1 cellular context compared by ENCODE assay signal in genomic region chr20:34751453-34751852, GRCh38.
TF ChIP-seq lines count a peak whose summit lies in the region.

No MANE protein-coding gene starts in this region.

TF ChIP-seq in IMR-90, 13 proteins besides CTCF, POLR2A, EP300 and RAD21 (continued from another document):
- TF ChIP-seq, protein P1, sequence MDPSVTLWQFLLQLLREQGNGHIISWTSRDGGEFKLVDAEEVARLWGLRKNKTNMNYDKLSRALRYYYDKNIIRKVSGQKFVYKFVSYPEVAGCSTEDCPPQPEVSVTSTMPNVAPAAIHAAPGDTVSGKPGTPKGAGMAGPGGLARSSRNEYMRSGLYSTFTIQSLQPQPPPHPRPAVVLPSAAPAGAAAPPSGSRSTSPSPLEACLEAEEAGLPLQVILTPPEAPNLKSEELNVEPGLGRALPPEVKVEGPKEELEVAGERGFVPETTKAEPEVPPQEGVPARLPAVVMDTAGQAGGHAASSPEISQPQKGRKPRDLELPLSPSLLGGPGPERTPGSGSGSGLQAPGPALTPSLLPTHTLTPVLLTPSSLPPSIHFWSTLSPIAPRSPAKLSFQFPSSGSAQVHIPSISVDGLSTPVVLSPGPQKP (IDR thresholded peaks at IDR 0.05; ENCODE audit: borderline replicate concordance, low read depth, low read length), result no peak
- TF ChIP-seq MAFK (IDR thresholded peaks at IDR 0.05; ENCODE audit: low read depth, low read length) (no peak), SMC3 (IDR thresholded peaks at IDR 0.05; ENCODE audit: low read depth, low read length) (no peak), FOS (IDR thresholded peaks at IDR 0.05; ENCODE audit: low read depth, low read length) (no peak), CEBPB (IDR thresholded peaks at IDR 0.05; ENCODE audit: low read depth, low read length) (no peak)
